8 cellular contexts compared by ENCODE assay signal in the genomic region with DNA sequence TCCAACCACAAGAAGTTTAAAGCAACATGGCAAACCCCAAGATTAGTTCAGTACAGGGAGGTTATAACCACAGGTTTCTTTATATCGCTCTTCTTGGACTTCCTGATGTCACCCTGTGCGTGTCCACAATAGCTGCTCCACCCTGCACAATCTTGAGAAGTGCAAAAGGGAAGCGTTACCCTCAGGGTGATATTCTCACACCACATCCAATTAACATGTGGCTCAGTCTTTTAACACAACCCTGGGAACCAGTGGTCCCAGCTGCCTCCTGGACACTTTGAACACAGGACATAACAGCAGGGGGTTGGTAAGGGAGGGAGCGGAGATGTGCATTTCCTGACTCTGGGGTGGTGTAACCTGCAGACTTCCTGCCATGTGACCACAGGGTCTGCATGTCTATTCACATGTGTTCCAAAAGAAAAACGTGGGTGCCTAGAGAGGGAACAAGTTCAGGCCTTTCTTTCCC.
DNase-seq lines count a peak whose midpoint lies in the region; ATAC-seq and TF ChIP-seq lines count a peak whose summit lies in the region.

No MANE protein-coding gene starts in this region.

- H3K79me2 ChIP-seq in GM23338 (replicated peaks; ENCODE audit: insufficient read depth): no peaks in the 10 kb centered on the region

- H3K36me3 Mint-ChIP-seq in GM23338 (ENCODE audit: low read depth) (no peaks in the 10 kb centered on the region), mesothelial cell of epicardium (no peaks in the 10 kb centered on the region)
- H3K36me3 Mint-ChIP-seq in activated T-cell treated with anti-CD3 and anti-CD28 coated beads, Interleukin-2, amount 50 U/mL, for 72 hours (ENCODE audit: insufficient read depth in 2 of 2): no peaks in the 10 kb centered on the region

- H3K27me3 Mint-ChIP-seq in GM23338 (ENCODE audit: insufficient read depth, low read depth, poor library complexity): no peaks in the 10 kb centered on the region
- H3K27me3 Mint-ChIP-seq in activated T-cell treated with anti-CD3 and anti-CD28 coated beads, Interleukin-2, amount 50 U/mL, for 72 hours (ENCODE audit: low read depth): peaks cover 10% of the 10 kb centered on the region
- H3K27me3 Mint-ChIP-seq in mesothelial cell of epicardium (ENCODE audit: low read depth): no peaks in the 10 kb centered on the region

- no peak overlapping the region for H3K4me2 ChIP-seq in GM23338

- H3F3A ChIP-seq in GM23338 (replicated peaks; ENCODE audit: low read depth): no peaks in the 10 kb centered on the region

- H3K27ac Mint-ChIP-seq in GM23338 (no peak overlapping the region), mesothelial cell of epicardium (peak overlapping the region; percentile 69)
- peak overlapping the region; percentile 35 for H3K27ac Mint-ChIP-seq in activated T-cell treated with anti-CD3 and anti-CD28 coated beads, Interleukin-2, amount 50 U/mL, for 72 hours

- H3K4me3 Mint-ChIP-seq in GM23338 (no peak overlapping the region), mesothelial cell of epicardium (no peak overlapping the region)
- H3K4me3 Mint-ChIP-seq in activated T-cell treated with anti-CD3 and anti-CD28 coated beads, Interleukin-2, amount 50 U/mL, for 72 hours: peak overlapping the region; percentile 75 to 76

- H3K4me3 ChIP-seq in GM23338: no peak overlapping the region

- H3K9me2 ChIP-seq in GM23338 (ENCODE audit: insufficient read depth): no peaks in the 10 kb centered on the region

- H3K4me1 Mint-ChIP-seq in GM23338 (peaks cover 23% of the 10 kb centered on the region), mesothelial cell of epicardium (peaks cover 67% of the 10 kb centered on the region)
- H3K4me1 Mint-ChIP-seq in activated T-cell treated with anti-CD3 and anti-CD28 coated beads, Interleukin-2, amount 50 U/mL, for 72 hours (ENCODE audit: low read depth): peaks cover 52% of the 10 kb centered on the region

- no peak for TF ChIP-seq CTCF in GM13977 (IDR thresholded peaks at IDR 0.05; ENCODE audit: extremely low read depth, insufficient read depth, missing control alignments)
- no peak for TF ChIP-seq CTCF in GM23338 (conservative IDR thresholded peaks at IDR 0.05; ENCODE audit: low read depth in 2 of 2)
- no peak for TF ChIP-seq CTCF in mesothelial cell of epicardium (IDR thresholded peaks at IDR 0.05; ENCODE audit: unreplicated experiment)

- peak; percentile 52 for DNase-seq in GM13977 (ENCODE audit: low spot score)
- peak; percentile 32 for DNase-seq in GM23338 (ENCODE audit: low spot score)
- peak; percentile 62 for DNase-seq in NCI-H69 (lab: John Stamatoyannopoulos, UW)
- peak; percentile 39 to 47 for DNase-seq in activated T-cell treated with anti-CD3 and anti-CD28 coated beads, Interleukin-2, amount 50 U/mL, for 72 hours
- no peak for DNase-seq in mesothelial cell of epicardium (ENCODE audit: low spot score in 2 of 2, unreplicated experiment in 2 of 2)
- no peak for DNase-seq in caudate nucleus (lab: John Stamatoyannopoulos, UW)
- DNase-seq in NCI-H1048 (lab: John Stamatoyannopoulos, UW): no peak
- DNase-seq in NCI-H2081 treated with DMSO at 0.1 percent for 48 hours (lab: John Stamatoyannopoulos, UW): no peak

- H3K36me3 ChIP-seq in GM23338 (ENCODE audit: insufficient read depth): no peaks in the 10 kb centered on the region

- no peak for ATAC-seq in GM23338
- ATAC-seq in activated T-cell treated with anti-CD3 and anti-CD28 coated beads, Interleukin-2, amount 50 U/mL, for 72 hours (replicated peaks in 1 of 2): peak; percentile 90 to 91

- no peaks in the 10 kb centered on the region for H4K20me1 ChIP-seq in GM23338 (replicated peaks; ENCODE audit: insufficient read depth)

- H3K27ac ChIP-seq in GM23338 (ENCODE audit: low read depth) (no peak overlapping the region), caudate nucleus (ENCODE audit: low read depth, low read length) (no peak overlapping the region)

- H3K27me3 ChIP-seq in GM23338 (ENCODE audit: insufficient read depth): no peaks in the 10 kb centered on the region

- H2AFZ ChIP-seq in GM23338: no peak overlapping the region; the same call in 1 of the 2 replicates

- peaks cover 28% of the 10 kb centered on the region for H3K4me1 ChIP-seq in GM23338 (ENCODE audit: insufficient read depth)

- H3K9me3 Mint-ChIP-seq in GM23338: no peaks in the 10 kb centered on the region
- H3K9me3 Mint-ChIP-seq in activated T-cell treated with anti-CD3 and anti-CD28 coated beads, Interleukin-2, amount 50 U/mL, for 72 hours: no peaks in the 10 kb centered on the region
- no peaks in the 10 kb centered on the region for H3K9me3 Mint-ChIP-seq in mesothelial cell of epicardium

- in situ Hi-C loops in GM13977 (cut with MboI; ENCODE audit: low pct_unique_long_range_greater_than_20kb, low sequenced_read_pairs, unreplicated experiment): no loop called here

TF ChIP-seq in GM23338, 12 proteins besides CTCF, POLR2A, EP300 and RAD21:
- TF ChIP-seq, protein P1, sequence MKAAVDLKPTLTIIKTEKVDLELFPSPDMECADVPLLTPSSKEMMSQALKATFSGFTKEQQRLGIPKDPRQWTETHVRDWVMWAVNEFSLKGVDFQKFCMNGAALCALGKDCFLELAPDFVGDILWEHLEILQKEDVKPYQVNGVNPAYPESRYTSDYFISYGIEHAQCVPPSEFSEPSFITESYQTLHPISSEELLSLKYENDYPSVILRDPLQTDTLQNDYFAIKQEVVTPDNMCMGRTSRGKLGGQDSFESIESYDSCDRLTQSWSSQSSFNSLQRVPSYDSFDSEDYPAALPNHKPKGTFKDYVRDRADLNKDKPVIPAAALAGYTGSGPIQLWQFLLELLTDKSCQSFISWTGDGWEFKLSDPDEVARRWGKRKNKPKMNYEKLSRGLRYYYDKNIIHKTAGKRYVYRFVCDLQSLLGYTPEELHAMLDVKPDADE (IDR thresholded peaks at IDR 0.05): 0 out of 2 replicates have a peak, but pooled peaks have one; percentile 11
- TF ChIP-seq, protein P2, sequence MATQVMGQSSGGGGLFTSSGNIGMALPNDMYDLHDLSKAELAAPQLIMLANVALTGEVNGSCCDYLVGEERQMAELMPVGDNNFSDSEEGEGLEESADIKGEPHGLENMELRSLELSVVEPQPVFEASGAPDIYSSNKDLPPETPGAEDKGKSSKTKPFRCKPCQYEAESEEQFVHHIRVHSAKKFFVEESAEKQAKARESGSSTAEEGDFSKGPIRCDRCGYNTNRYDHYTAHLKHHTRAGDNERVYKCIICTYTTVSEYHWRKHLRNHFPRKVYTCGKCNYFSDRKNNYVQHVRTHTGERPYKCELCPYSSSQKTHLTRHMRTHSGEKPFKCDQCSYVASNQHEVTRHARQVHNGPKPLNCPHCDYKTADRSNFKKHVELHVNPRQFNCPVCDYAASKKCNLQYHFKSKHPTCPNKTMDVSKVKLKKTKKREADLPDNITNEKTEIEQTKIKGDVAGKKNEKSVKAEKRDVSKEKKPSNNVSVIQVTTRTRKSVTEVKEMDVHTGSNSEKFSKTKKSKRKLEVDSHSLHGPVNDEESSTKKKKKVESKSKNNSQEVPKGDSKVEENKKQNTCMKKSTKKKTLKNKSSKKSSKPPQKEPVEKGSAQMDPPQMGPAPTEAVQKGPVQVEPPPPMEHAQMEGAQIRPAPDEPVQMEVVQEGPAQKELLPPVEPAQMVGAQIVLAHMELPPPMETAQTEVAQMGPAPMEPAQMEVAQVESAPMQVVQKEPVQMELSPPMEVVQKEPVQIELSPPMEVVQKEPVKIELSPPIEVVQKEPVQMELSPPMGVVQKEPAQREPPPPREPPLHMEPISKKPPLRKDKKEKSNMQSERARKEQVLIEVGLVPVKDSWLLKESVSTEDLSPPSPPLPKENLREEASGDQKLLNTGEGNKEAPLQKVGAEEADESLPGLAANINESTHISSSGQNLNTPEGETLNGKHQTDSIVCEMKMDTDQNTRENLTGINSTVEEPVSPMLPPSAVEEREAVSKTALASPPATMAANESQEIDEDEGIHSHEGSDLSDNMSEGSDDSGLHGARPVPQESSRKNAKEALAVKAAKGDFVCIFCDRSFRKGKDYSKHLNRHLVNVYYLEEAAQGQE (IDR thresholded peaks at IDR 0.05; ENCODE audit: unreplicated experiment): no peak

Comparison
In these comparisons a context has a peak if more than half of its experiments do, and no peak if none do; other contexts are left out.
1. DNase-seq: peak in GM13977 (single experiment), GM23338 (single experiment), NCI-H69 (single experiment) and activated T-cell treated with anti-CD3 and anti-CD28 coated beads, Interleukin-2, amount 50 U/mL, for 72 hours (2 of 2); none in mesothelial cell of epicardium (0 of 2), caudate nucleus (0 of 61), NCI-H1048 (single experiment) and NCI-H2081 treated with DMSO at 0.1 percent for 48 hours (single experiment).
2. H3K4me3 Mint-ChIP-seq: peak in activated T-cell treated with anti-CD3 and anti-CD28 coated beads, Interleukin-2, amount 50 U/mL, for 72 hours (2 of 2); none in GM23338 (single experiment) and mesothelial cell of epicardium (single experiment).